In the genomic region with DNA sequence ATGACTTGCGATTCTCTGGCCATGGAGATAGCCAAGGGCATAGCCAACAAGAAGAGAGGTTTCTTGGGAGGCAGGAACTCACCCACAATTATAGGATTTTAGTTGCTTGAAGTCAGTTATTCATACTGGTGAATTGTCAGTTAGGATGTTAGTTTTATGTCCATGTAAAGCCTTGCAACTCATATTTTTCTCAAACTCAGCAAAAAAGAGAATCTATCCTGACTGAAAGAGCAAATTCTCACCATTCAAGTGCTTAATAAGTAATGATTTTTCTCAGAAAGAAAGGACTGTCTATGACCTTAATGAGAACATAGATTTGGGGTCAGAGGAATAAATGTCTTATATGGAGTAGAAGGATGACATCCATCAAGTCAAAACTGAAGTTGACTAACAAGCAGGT, we compare ENCODE assay signal across 35 cellular contexts.
"Had no signal": no experiment of that assay in that cellular context is flagged by ENCODE, and none has a peak within 500 bp of the region (broad histone marks: within the 10 kb centered on the region; RNA-seq: fewer than 3 reads in every experiment).

No MANE protein-coding gene starts in this region.

- H3K4me3 ChIP-seq: MG63 had no signal

- H3K27me3 ChIP-seq: MG63 had no signal

- H3K36me3 ChIP-seq: MG63 had no signal

- DNase-seq: Karpas-422, Kasumi-1, MG63, MM.1S, MV-4-11, NCI-H1048, NCI-H1092, NCI-H1092 treated with DMSO at 0.1 percent for 48 hours, NCI-H1105, NCI-H1105 treated with DMSO at 0.1 percent for 48 hours, NCI-H1417, NCI-H1417 treated with DMSO at 0.1 percent for 48 hours, NCI-H1436, NCI-H1436 treated with DMSO at 0.1 percent for 48 hours, NCI-H146, NCI-H1694, NCI-H1694 treated with DMSO at 0.1 percent for 48 hours, NCI-H187, NCI-H187 treated with DMSO at 0.1 percent for 48 hours, NCI-H1930, NCI-H2029, NCI-H2029 treated with DMSO at 0.1 percent for 48 hours, NCI-H2081, NCI-H2081 treated with DMSO at 0.1 percent for 48 hours, NCI-H2107, NCI-H2171, NCI-H2171 treated with DMSO at 0.1 percent for 48 hours, NCI-H2227 treated with DMSO at 0.1 percent for 48 hours, NCI-H226, NCI-H345, NCI-H446, NCI-H446 treated with DMSO at 0.1 percent for 48 hours, NCI-H510A, NCI-H510A treated with DMSO at 0.1 percent for 48 hours, NCI-H524 had no signal

- H3K9me3 ChIP-seq: MG63 had no signal
